ENCODE assay signal across 13 cellular contexts in the genomic region with DNA sequence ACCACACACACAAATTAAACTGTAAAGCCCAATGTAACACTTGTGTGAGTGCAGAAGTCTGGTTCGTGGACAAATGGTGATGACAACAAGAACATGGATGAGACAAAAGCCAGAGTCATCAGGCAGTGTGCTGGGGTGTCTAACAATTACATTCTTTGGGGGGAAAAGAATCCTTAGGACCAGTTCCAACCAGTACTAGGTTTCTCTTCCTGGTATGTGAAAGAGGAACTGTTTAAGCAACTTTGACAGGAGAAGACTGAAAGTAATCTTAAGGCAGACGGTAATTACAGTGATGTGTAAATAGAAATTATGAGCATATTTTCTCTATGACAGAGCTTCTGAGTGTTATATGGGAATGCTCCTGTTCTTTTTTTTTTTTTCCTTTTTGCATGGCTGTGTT.
A peak's percentile ranks its signal among the peaks of the same experiment; 100 is the strongest.
DNase-seq lines count a peak whose midpoint lies in the region; ATAC-seq and TF ChIP-seq lines count a peak whose summit lies in the region.
"Had no signal": no experiment of that assay in that cellular context is flagged by ENCODE, and none has a peak within 500 bp of the region (broad histone marks: within the 10 kb centered on the region; RNA-seq: fewer than 3 reads in every experiment).

No MANE protein-coding gene starts in this region.

- ATAC-seq in SK-N-SH treated with all-trans-retinoic acid at 6 μM for 48 hours (peak; percentile 73), sciatic nerve (peak; percentile 50), GM21723 (IDR thresholded peaks at IDR 0.05; ENCODE audit: unreplicated experiment) (no peak)

- TF ChIP-seq CTCF in fibroblast of pulmonary artery (IDR thresholded peaks at IDR 0.05; ENCODE audit: low read length, missing control alignments) (no peak), esophagus squamous epithelium (IDR thresholded peaks at IDR 0.05) (no peak)

- no peak for TF ChIP-seq POLR2A in esophagus squamous epithelium (IDR thresholded peaks at IDR 0.05)

- H3K27ac ChIP-seq in esophagus squamous epithelium, result no peak overlapping the region

- WGBS in esophagus squamous epithelium, 2 donors, result 40 to 41% methylated on average over 2 of the region's 2 CpGs

- H3K4me3 ChIP-seq in fibroblast of pulmonary artery (replicated peaks; ENCODE audit: low read depth, low read length) (no peak overlapping the region), esophagus squamous epithelium (no peak overlapping the region)

- peaks cover 0 to 7% (median 2%) of the 10 kb centered on the region in 3 donors for H3K4me1 ChIP-seq in esophagus squamous epithelium

- H3K36me3 ChIP-seq in esophagus squamous epithelium, result peaks cover 0 to 8% (median 0%) of the 10 kb centered on the region in 3 donors

- peaks cover 0 to 3% (median 0%) of the 10 kb centered on the region in 4 donors for H3K27me3 ChIP-seq in esophagus squamous epithelium

- H3K9me3 ChIP-seq in esophagus squamous epithelium, result no peaks in the 10 kb centered on the region

- intact Hi-C loops in sciatic nerve (cut with DNase I) (no loop called here), esophagus squamous epithelium (cut with DNase I) (no loop called here)

- DNase-seq in GM04503 (ENCODE audit: low read depth) (peak; percentile 93), fibroblast of pulmonary artery (ENCODE audit: low read depth) (peak; percentile 13), sciatic nerve (ENCODE audit: low spot score) (no peak), esophagus squamous epithelium (lab: John Stamatoyannopoulos, UW) (no peak), GM19240 (ENCODE audit: insufficient read length, low spot score) (no peak), NCI-H187 treated with DMSO at 0.1 percent for 48 hours (lab: John Stamatoyannopoulos, UW) (no peak)
- DNase-seq: activated CD4-positive, alpha-beta T cell treated with anti-CD3 and anti-CD28 coated beads, Interleukin-2, amount 50 U/mL, for 4 hours; activated effector memory CD4-positive, alpha-beta T cell treated with Interleukin-2 at 50 U/mL for 16 hours; central memory CD4-positive, alpha-beta T cell; DMS79 treated with DMSO at 0.1 percent for 48 hours; NCI-H1694 had no signal

TF ChIP-seq in SK-N-SH treated with all-trans-retinoic acid at 6 μM for 48 hours, 23 proteins besides CTCF, POLR2A, EP300 and RAD21:
- TF ChIP-seq ISL1 (CRISPR knock-in tag; IDR thresholded peaks at IDR 0.05) (peak; percentile 63), ZC3H10 (CRISPR knock-in tag; IDR thresholded peaks at IDR 0.05) (0 out of 2 replicates have a peak, but pooled peaks have one; percentile 30)
- TF ChIP-seq, protein P1, sequence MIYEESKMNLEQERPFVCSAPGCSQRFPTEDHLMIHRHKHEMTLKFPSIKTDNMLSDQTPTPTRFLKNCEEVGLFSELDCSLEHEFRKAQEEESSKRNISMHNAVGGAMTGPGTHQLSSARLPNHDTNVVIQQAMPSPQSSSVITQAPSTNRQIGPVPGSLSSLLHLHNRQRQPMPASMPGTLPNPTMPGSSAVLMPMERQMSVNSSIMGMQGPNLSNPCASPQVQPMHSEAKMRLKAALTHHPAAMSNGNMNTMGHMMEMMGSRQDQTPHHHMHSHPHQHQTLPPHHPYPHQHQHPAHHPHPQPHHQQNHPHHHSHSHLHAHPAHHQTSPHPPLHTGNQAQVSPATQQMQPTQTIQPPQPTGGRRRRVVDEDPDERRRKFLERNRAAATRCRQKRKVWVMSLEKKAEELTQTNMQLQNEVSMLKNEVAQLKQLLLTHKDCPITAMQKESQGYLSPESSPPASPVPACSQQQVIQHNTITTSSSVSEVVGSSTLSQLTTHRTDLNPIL (CRISPR knock-in tag; IDR thresholded peaks at IDR 0.05; ENCODE audit: low read depth), result no peak
- TF ChIP-seq, protein P2, sequence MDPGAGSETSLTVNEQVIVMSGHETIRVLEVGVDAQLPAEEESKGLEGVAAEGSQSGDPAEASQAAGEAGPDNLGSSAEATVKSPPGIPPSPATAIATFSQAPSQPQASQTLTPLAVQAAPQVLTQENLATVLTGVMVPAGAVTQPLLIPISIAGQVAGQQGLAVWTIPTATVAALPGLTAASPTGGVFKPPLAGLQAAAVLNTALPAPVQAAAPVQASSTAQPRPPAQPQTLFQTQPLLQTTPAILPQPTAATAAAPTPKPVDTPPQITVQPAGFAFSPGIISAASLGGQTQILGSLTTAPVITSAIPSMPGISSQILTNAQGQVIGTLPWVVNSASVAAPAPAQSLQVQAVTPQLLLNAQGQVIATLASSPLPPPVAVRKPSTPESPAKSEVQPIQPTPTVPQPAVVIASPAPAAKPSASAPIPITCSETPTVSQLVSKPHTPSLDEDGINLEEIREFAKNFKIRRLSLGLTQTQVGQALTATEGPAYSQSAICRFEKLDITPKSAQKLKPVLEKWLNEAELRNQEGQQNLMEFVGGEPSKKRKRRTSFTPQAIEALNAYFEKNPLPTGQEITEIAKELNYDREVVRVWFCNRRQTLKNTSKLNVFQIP (CRISPR knock-in tag; IDR thresholded peaks at IDR 0.05; ENCODE audit: borderline replicate concordance, low read depth), result no peak
TF ChIP-seq in SK-N-SH treated with all-trans-retinoic acid at 6 μM for 48 hours: peak in this region for 2.

Comparison
In these comparisons a context has a peak if more than half of its experiments do, and no peak if none do; other contexts are left out.
1. DNase-seq: peak in GM04503 (single experiment) and fibroblast of pulmonary artery (single experiment); none in sciatic nerve (single experiment), esophagus squamous epithelium (single experiment), GM19240 (single experiment) and NCI-H187 treated with DMSO at 0.1 percent for 48 hours (single experiment).